In the genomic region with DNA sequence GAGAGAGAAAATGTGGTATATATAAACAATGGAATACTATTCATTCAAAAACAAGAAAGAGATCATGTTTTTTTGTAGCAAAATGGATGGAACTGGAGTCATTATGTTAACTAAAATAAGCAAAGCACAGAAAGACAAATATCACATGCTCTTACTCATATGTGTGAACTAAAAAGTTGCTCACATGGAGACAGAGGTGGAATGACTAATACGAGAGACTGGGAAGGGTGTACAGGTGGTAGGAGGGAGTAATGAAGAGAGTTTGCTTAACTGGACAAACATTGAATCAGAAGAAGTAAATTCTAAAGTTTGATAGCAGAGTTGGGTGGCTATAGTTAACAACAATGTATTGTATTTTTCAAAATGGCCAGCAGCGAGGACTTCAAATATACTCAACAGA, we compare ENCODE assay signal across 23 cellular contexts.
"Had no signal": no experiment of that assay in that cellular context is flagged by ENCODE, and none has a peak within 500 bp of the region (broad histone marks: within the 10 kb centered on the region; RNA-seq: fewer than 3 reads in every experiment).

No MANE protein-coding gene starts in this region.

- H3K9me3 ChIP-seq: body of pancreas had no signal

- H3K36me3 ChIP-seq: heart left ventricle, lower lobe of right lung, thoracic aorta, WERI-Rb-1 had no signal

- DNase-seq: activated CD4-positive, alpha-beta T cell treated with anti-CD3 and anti-CD28 coated beads, Interleukin-2, amount 10 ng/mL, durations not matched to agents 7 days and 5 days; activated CD4-positive, CD25-positive, alpha-beta regulatory T cell treated with anti-CD3 and anti-CD28 coated beads, Interleukin-2, amount 50 U/mL, for 72 hours; activated CD8-positive, alpha-beta memory T cell treated with anti-CD3 and anti-CD28 coated beads, Interleukin-2, amount 10 ng/mL, durations not matched to agents 7 days and 5 days; activated CD8-positive, alpha-beta T cell treated with anti-CD3 and anti-CD28 coated beads for 36 hours; activated effector memory CD4-positive, alpha-beta T cell treated with anti-CD3 and anti-CD28 coated beads, Interleukin-2, amount 50 U/mL, for 16 hours; activated naive CD4-positive, alpha-beta T cell treated with anti-CD3 and anti-CD28 coated beads, Interleukin-2, amount 10 ng/mL, durations not matched to agents 7 days and 5 days; activated T-cell treated with anti-CD3 and anti-CD28 coated beads for 4 hours; amygdala; body of pancreas; central memory CD4-positive, alpha-beta T cell; effector memory CD4-positive, alpha-beta T cell; heart left ventricle; lower lobe of right lung; naive thymus-derived CD4-positive, alpha-beta T cell; occipital lobe; retina; stimulated activated CD4-positive, alpha-beta T cell treated with anti-CD3 and anti-CD28 coated beads, Interleukin-4, amount 100 ng/mL, for 1 hour; stimulated activated naive CD4-positive, alpha-beta T cell treated with Interleukin-2 at 50 U/mL for 16 hours; T-cell; WERI-Rb-1 had no signal

- ATAC-seq: activated CD8-positive, alpha-beta memory T cell treated with anti-CD3 and anti-CD28 coated beads, Interleukin-2, amount 10 ng/mL, durations not matched to agents 7 days and 5 days; activated CD8-positive, alpha-beta T cell treated with anti-CD3 and anti-CD28 coated beads for 36 hours; body of pancreas; esophagus mucosa; heart left ventricle; left lobe of liver; lower lobe of right lung; naive thymus-derived CD4-positive, alpha-beta T cell; T-cell had no signal

- H3K27me3 ChIP-seq: body of pancreas, heart left ventricle had no signal

- H3K27ac ChIP-seq: body of pancreas, heart left ventricle, lower lobe of right lung, thoracic aorta, WERI-Rb-1 had no signal

- H3K4me3 ChIP-seq: body of pancreas, heart left ventricle, lower lobe of right lung, thoracic aorta had no signal

- H3K4me1 ChIP-seq: body of pancreas, heart left ventricle, lower lobe of right lung had no signal
